ENCODE assay signal across 8 cellular contexts in the genomic region with DNA sequence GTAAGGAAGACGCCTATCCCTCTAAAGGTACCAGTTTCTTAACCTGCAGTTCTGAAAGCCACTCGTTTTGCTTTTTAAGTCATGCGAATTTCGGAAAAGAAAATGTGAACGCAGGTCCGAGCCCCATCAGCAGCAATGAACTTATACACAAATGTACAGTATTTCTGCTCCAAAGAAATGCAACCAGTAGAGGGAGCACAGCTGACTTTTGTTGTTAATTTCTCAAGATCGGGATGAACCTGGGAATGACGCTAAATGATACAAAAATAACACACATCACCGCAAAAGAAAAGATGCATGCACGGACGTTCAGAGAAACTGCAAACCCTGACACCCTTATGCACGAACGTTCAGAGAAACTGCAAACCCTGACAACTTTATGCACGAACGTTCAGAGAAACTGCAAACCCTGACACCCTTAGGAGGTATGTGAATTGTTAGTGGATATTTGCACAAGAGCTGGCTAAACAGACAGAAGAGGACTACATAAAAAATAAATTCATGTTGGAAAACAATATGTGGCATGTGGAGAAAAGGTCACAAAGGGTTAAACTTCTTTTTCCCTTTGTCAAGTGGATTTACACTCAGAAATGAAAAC. TPM values are rescaled to one million over a fixed set of nuclear protein-coding genes. Genes with fewer than 3 reads are reported as not detected.
DNase-seq lines count a peak whose midpoint lies in the region; ATAC-seq and TF ChIP-seq lines count a peak whose summit lies in the region.

No MANE protein-coding gene starts in this region.

- H3K27ac Mint-ChIP-seq in activated T-helper 2 cell treated with anti-CD3 and anti-CD28 coated beads, Interferon-gamma antibody, Interleukin-2, Interleukin-4, amounts not matched to agents 10 μg/mL and 5 μg/mL and 100 μg/mL, durations not matched to agents 14 hours and 24 hours and 36 hours: no peak overlapping the region

- H3K4me3 Mint-ChIP-seq in activated T-helper 2 cell treated with anti-CD3 and anti-CD28 coated beads, Interferon-gamma antibody, Interleukin-2, Interleukin-4, amounts not matched to agents 10 μg/mL and 5 μg/mL and 100 μg/mL, durations not matched to agents 14 hours and 24 hours and 36 hours (ENCODE audit: low read depth): no peak overlapping the region

- H3K4me3 ChIP-seq in heart right ventricle (no peak overlapping the region), fibroblast of villous mesenchyme (ENCODE audit: low read depth, low read length) (no peak overlapping the region)

- peaks cover 9% of the 10 kb centered on the region for H3K9me3 Mint-ChIP-seq in activated T-helper 2 cell treated with anti-CD3 and anti-CD28 coated beads, Interferon-gamma antibody, Interleukin-2, Interleukin-4, amounts not matched to agents 10 μg/mL and 5 μg/mL and 100 μg/mL, durations not matched to agents 14 hours and 24 hours and 36 hours

- peak in 7 of 9 donors; percentile 20 to 53 (median 32) for TF ChIP-seq CTCF in heart right ventricle (IDR thresholded peaks at IDR 0.05)
- peak; percentile 45 for TF ChIP-seq CTCF in fibroblast of villous mesenchyme (IDR thresholded peaks at IDR 0.05; ENCODE audit: insufficient read depth, low read depth, low read length)

- intact Hi-C loops in heart right ventricle (cut with DNase I) (loop anchor here in 5 of 10 donors (5.0 to 10.0 kb wide), 5 partner anchors 143 to 237 kb away; no protein-coding TSS in a partner anchor), left cardiac atrium (cut with DNase I) (no loop called here)
- intact Hi-C loops in activated T-helper 2 cell treated with anti-CD3 and anti-CD28 coated beads, Interferon-gamma antibody, Interleukin-2, Interleukin-4, amounts not matched to agents 10 μg/mL and 5 μg/mL and 100 μg/mL, durations not matched to agents 14 hours and 24 hours and 36 hours (cut with micrococcal nuclease): no loop called here

- no peaks in the 10 kb centered on the region for H3K36me3 ChIP-seq in heart right ventricle

- no peak overlapping the region for H3K27ac ChIP-seq in heart right ventricle

- H3K4me1 Mint-ChIP-seq in activated T-helper 2 cell treated with anti-CD3 and anti-CD28 coated beads, Interferon-gamma antibody, Interleukin-2, Interleukin-4, amounts not matched to agents 10 μg/mL and 5 μg/mL and 100 μg/mL, durations not matched to agents 14 hours and 24 hours and 36 hours (ENCODE audit: low read depth): peaks cover 40% of the 10 kb centered on the region

- ATAC-seq in heart right ventricle (no peak), left cardiac atrium (no peak), HG02763 (IDR thresholded peaks at IDR 0.05; ENCODE audit: unreplicated experiment) (no peak), GM21723 (IDR thresholded peaks at IDR 0.05; ENCODE audit: unreplicated experiment) (no peak), GM19467 (IDR thresholded peaks at IDR 0.05; ENCODE audit: unreplicated experiment) (no peak)

- peaks cover 43% of the 10 kb centered on the region for H3K27me3 Mint-ChIP-seq in activated T-helper 2 cell treated with anti-CD3 and anti-CD28 coated beads, Interferon-gamma antibody, Interleukin-2, Interleukin-4, amounts not matched to agents 10 μg/mL and 5 μg/mL and 100 μg/mL, durations not matched to agents 14 hours and 24 hours and 36 hours (ENCODE audit: low read depth)

- H3K36me3 Mint-ChIP-seq in activated T-helper 2 cell treated with anti-CD3 and anti-CD28 coated beads, Interferon-gamma antibody, Interleukin-2, Interleukin-4, amounts not matched to agents 10 μg/mL and 5 μg/mL and 100 μg/mL, durations not matched to agents 14 hours and 24 hours and 36 hours (ENCODE audit: low read depth): peaks cover 13% of the 10 kb centered on the region

- 50 to 55% methylated on average over 15 of the region's 15 CpGs for WGBS in heart right ventricle, 2 donors

- peaks cover 0 to 16% (median 0%) of the 10 kb centered on the region in 9 donors for H3K4me1 ChIP-seq in heart right ventricle

- no peak for DNase-seq in heart right ventricle
- DNase-seq in left cardiac atrium: no peak
- peak; percentile 56 for DNase-seq in RKO (ENCODE audit: low spot score)
- DNase-seq in fibroblast of villous mesenchyme (ENCODE audit: low read depth): peak; percentile 27
- no peak for DNase-seq in activated T-helper 2 cell treated with anti-CD3 and anti-CD28 coated beads, Interferon-gamma antibody, Interleukin-2, Interleukin-4, amounts not matched to agents 10 μg/mL and 5 μg/mL and 100 μg/mL, durations not matched to agents 14 hours and 24 hours and 36 hours (ENCODE audit: low spot score)

- H3K9me3 ChIP-seq in heart right ventricle: no peaks in the 10 kb centered on the region

- H3K27me3 ChIP-seq in heart right ventricle: peaks cover 0 to 40% (median 36%) of the 10 kb centered on the region in 7 donors

RNA-seq across cellular contexts. Expression of a gene that starts 3.5 kb away (rescaled TPM):
- total RNA-seq in heart right ventricle: 1 to 10 TPM; 1.5 to 4.5 (median 2.1) TPM
- polyA plus RNA-seq in heart right ventricle: 1 to 10 TPM in 1 of 2 donors, under 1 TPM in 1; 0.97 to 1.6 TPM
- total RNA-seq in left cardiac atrium: 1 to 10 TPM; 5.0 to 6.7 TPM
- 0.32 and 0.43 TPM in 2 replicates for total RNA-seq in fibroblast of villous mesenchyme
- total RNA-seq in activated T-helper 2 cell treated with anti-CD3 and anti-CD28 coated beads, Interferon-gamma antibody, Interleukin-2, Interleukin-4, amounts not matched to agents 10 μg/mL and 5 μg/mL and 100 μg/mL, durations not matched to agents 14 hours and 24 hours and 36 hours: 110 and 114 TPM in 2 replicates

Comparison
In these comparisons a context has a peak if more than half of its experiments do, and no peak if none do; other contexts are left out.
1. DNase-seq: peak in RKO (single experiment) and fibroblast of villous mesenchyme (single experiment); none in heart right ventricle (0 of 2), left cardiac atrium (single experiment) and activated T-helper 2 cell treated with anti-CD3 and anti-CD28 coated beads, Interferon-gamma antibody, Interleukin-2, Interleukin-4, amounts not matched to agents 10 μg/mL and 5 μg/mL and 100 μg/mL, durations not matched to agents 14 hours and 24 hours and 36 hours (single experiment).
2. RNA of a gene that starts 3.5 kb away (total RNA-seq): 110 to 114 TPM in activated T-helper 2 cell treated with anti-CD3 and anti-CD28 coated beads, Interferon-gamma antibody, Interleukin-2, Interleukin-4, amounts not matched to agents 10 μg/mL and 5 μg/mL and 100 μg/mL, durations not matched to agents 14 hours and 24 hours and 36 hours; 5.0 to 6.7 TPM in left cardiac atrium, 1.5 to 4.5 TPM in heart right ventricle and 0.32 to 0.43 TPM in fibroblast of villous mesenchyme; every median in the first group is over 10 times any median in the second.